ENCODE assay signal across 11 cellular contexts in genomic region chr12:638948-639557, GRCh38. TPM values are rescaled to one million over a fixed set of nuclear protein-coding genes. Genes with fewer than 3 reads are reported as not detected.
DNase-seq lines count a peak whose midpoint lies in the region; ATAC-seq, FAIRE-seq and TF ChIP-seq lines count a peak whose summit lies in the region.
"Had no signal": no experiment of that assay in that cellular context is flagged by ENCODE, and none has a peak within 500 bp of the region (broad histone marks: within the 10 kb centered on the region; RNA-seq: fewer than 3 reads in every experiment).

No MANE protein-coding gene starts in this region.

- peak in 2 of 3 donors; percentile 42 to 63 for DNase-seq in CD4-positive, CD25-positive, alpha-beta regulatory T cell
- DNase-seq in GM19239 (ENCODE audit: insufficient read length, low spot score) = no peak
- DNase-seq in natural killer cell treated with Interleukin-12 subunit alpha and Interleukin-12 subunit beta and Interleukin-15 and Interleukin-18, amount 100 ng/mL, for 72 hours (ENCODE audit: low spot score) = no peak
- no peak for DNase-seq in retina
- no peak for DNase-seq in erythroblast (lab: John Stamatoyannopoulos, UW)
- DNase-seq: hippocampal formation, NCI-H187 treated with DMSO at 0.1 percent for 48 hours, OCI-M1 had no signal

- no peaks in the 10 kb centered on the region for H3K9me3 ChIP-seq in CD4-positive, CD25-positive, alpha-beta regulatory T cell (ENCODE audit: control insufficient read depth in 2 of 2, low read length in 2 of 2)

- peaks cover 3% of the 10 kb centered on the region for H3K36me3 Mint-ChIP-seq in CD4-positive, CD25-positive, alpha-beta regulatory T cell
- H3K36me3 Mint-ChIP-seq in activated T-helper 17 cell treated with anti-CD3 and anti-CD28 coated beads, Interleukin-2, amount 50 U/mL, for 72 hours (ENCODE audit: low read depth) = peaks cover 5% of the 10 kb centered on the region
- no peaks in the 10 kb centered on the region for H3K36me3 Mint-ChIP-seq in natural killer cell treated with Interleukin-12 subunit alpha and Interleukin-12 subunit beta and Interleukin-15 and Interleukin-18, amount 100 ng/mL, for 72 hours

- peak in 1 of 2 donors; percentile 19 for ATAC-seq in CD4-positive, CD25-positive, alpha-beta regulatory T cell (ENCODE audit: low read depth in 2 of 2)
- ATAC-seq in activated T-helper 17 cell treated with anti-CD3 and anti-CD28 coated beads, Interleukin-2, amount 50 U/mL, for 72 hours (replicated peaks) = peak; percentile 63
- ATAC-seq in natural killer cell treated with Interleukin-12 subunit alpha and Interleukin-12 subunit beta and Interleukin-15 and Interleukin-18, amount 100 ng/mL, for 72 hours = no peak
- ATAC-seq in HG03439 (IDR thresholded peaks at IDR 0.05; ENCODE audit: unreplicated experiment) = no peak

- H3K9me3 Mint-ChIP-seq in CD4-positive, CD25-positive, alpha-beta regulatory T cell = peaks cover 0 to 1% (median 0%) of the 10 kb centered on the region in 7 donors
- no peaks in the 10 kb centered on the region for H3K9me3 Mint-ChIP-seq in activated T-helper 17 cell treated with anti-CD3 and anti-CD28 coated beads, Interleukin-2, amount 50 U/mL, for 72 hours
- no peaks in the 10 kb centered on the region for H3K9me3 Mint-ChIP-seq in natural killer cell treated with Interleukin-12 subunit alpha and Interleukin-12 subunit beta and Interleukin-15 and Interleukin-18, amount 100 ng/mL, for 72 hours

- peak; percentile 84 for FAIRE-seq in GM19239 (lab: Jason Lieb, UNC)

- H3K27ac ChIP-seq in CD4-positive, CD25-positive, alpha-beta regulatory T cell (ENCODE audit: insufficient read depth, low read length, poor library complexity, severe bottlenecking) = peak overlapping the region; percentile 77

- no peak for TF ChIP-seq POLR2A in erythroblast (IDR thresholded peaks at IDR 0.05; ENCODE audit: low read length)

- peak overlapping the region; percentile 67 to 88 (median 87) for H3K27ac Mint-ChIP-seq in CD4-positive, CD25-positive, alpha-beta regulatory T cell
- H3K27ac Mint-ChIP-seq in activated T-helper 17 cell treated with anti-CD3 and anti-CD28 coated beads, Interleukin-2, amount 50 U/mL, for 72 hours = peak overlapping the region; percentile 90
- H3K27ac Mint-ChIP-seq in natural killer cell treated with Interleukin-12 subunit alpha and Interleukin-12 subunit beta and Interleukin-15 and Interleukin-18, amount 100 ng/mL, for 72 hours = peak overlapping the region; percentile 73 to 83

- peaks cover 23 to 71% (median 50%) of the 10 kb centered on the region in 4 donors for H3K4me1 Mint-ChIP-seq in CD4-positive, CD25-positive, alpha-beta regulatory T cell
- H3K4me1 Mint-ChIP-seq in activated T-helper 17 cell treated with anti-CD3 and anti-CD28 coated beads, Interleukin-2, amount 50 U/mL, for 72 hours = peaks cover 23% of the 10 kb centered on the region
- H3K4me1 Mint-ChIP-seq in natural killer cell treated with Interleukin-12 subunit alpha and Interleukin-12 subunit beta and Interleukin-15 and Interleukin-18, amount 100 ng/mL, for 72 hours (ENCODE audit: low read depth in 2 of 2) = peaks cover 28 to 30% of the 10 kb centered on the region in 2 donors

- H3K36me3 ChIP-seq in CD4-positive, CD25-positive, alpha-beta regulatory T cell (ENCODE audit: control insufficient read depth, insufficient read depth, low read length) = no peaks in the 10 kb centered on the region

- peaks cover 49% of the 10 kb centered on the region for H3K4me1 ChIP-seq in CD4-positive, CD25-positive, alpha-beta regulatory T cell (ENCODE audit: control insufficient read depth, insufficient read depth, low read length, poor library complexity, severe bottlenecking)

- no peaks in the 10 kb centered on the region for H3K27me3 Mint-ChIP-seq in CD4-positive, CD25-positive, alpha-beta regulatory T cell
- no peaks in the 10 kb centered on the region for H3K27me3 Mint-ChIP-seq in activated T-helper 17 cell treated with anti-CD3 and anti-CD28 coated beads, Interleukin-2, amount 50 U/mL, for 72 hours
- no peaks in the 10 kb centered on the region for H3K27me3 Mint-ChIP-seq in natural killer cell treated with Interleukin-12 subunit alpha and Interleukin-12 subunit beta and Interleukin-15 and Interleukin-18, amount 100 ng/mL, for 72 hours

- peak overlapping the region; percentile 3 to 79 (median 70) for H3K4me3 Mint-ChIP-seq in CD4-positive, CD25-positive, alpha-beta regulatory T cell
- H3K4me3 Mint-ChIP-seq in activated T-helper 17 cell treated with anti-CD3 and anti-CD28 coated beads, Interleukin-2, amount 50 U/mL, for 72 hours = peak overlapping the region; percentile 56
- H3K4me3 Mint-ChIP-seq in natural killer cell treated with Interleukin-12 subunit alpha and Interleukin-12 subunit beta and Interleukin-15 and Interleukin-18, amount 100 ng/mL, for 72 hours = no peak overlapping the region

- H3K4me3 ChIP-seq in CD4-positive, CD25-positive, alpha-beta regulatory T cell (ENCODE audit: low read depth, low read length) = peak overlapping the region; percentile 22

- no peaks in the 10 kb centered on the region for H3K27me3 ChIP-seq in CD4-positive, CD25-positive, alpha-beta regulatory T cell (ENCODE audit: control insufficient read depth, insufficient read depth, low read length)

RNA-seq across cellular contexts. Expression of gene NINJ2, which starts 24.2 kb away (rescaled TPM):
- total RNA-seq in CD4-positive, CD25-positive, alpha-beta regulatory T cell = 16.8 TPM
- 100 to 1,000 TPM; 106 to 170 (median 143) TPM for polyA plus RNA-seq in CD4-positive, CD25-positive, alpha-beta regulatory T cell
- 10 to 100 TPM in 1 of 2 donors, 1 to 10 TPM in 1; 9.2 to 19.9 TPM for total RNA-seq in activated T-helper 17 cell treated with anti-CD3 and anti-CD28 coated beads, Interleukin-2, amount 50 U/mL, for 72 hours
- 10 to 100 TPM in 1 of 2 donors, 1 to 10 TPM in 1; 8.6 to 15.3 TPM for total RNA-seq in natural killer cell treated with Interleukin-12 subunit alpha and Interleukin-12 subunit beta and Interleukin-15 and Interleukin-18, amount 100 ng/mL, for 72 hours
- total RNA-seq: Daoy had no signal

Comparison
In these comparisons a context has a peak if more than half of its experiments do, and no peak if none do; other contexts are left out.
1. DNase-seq: peak in CD4-positive, CD25-positive, alpha-beta regulatory T cell (2 of 3); none in GM19239 (single experiment), natural killer cell treated with Interleukin-12 subunit alpha and Interleukin-12 subunit beta and Interleukin-15 and Interleukin-18, amount 100 ng/mL, for 72 hours (single experiment), retina (single experiment) and erythroblast (0 of 2).
2. Peak in every context shown above with its lines, with median percentiles within 50 percentile points of each other: H3K27ac Mint-ChIP-seq.